ENCODE assay signal across 8 cellular contexts in genomic region chr20:46324960-46325703, GRCh38. TPM values are rescaled to one million over a fixed set of nuclear protein-coding genes. Genes with fewer than 3 reads are reported as not detected.
DNase-seq lines count a peak whose midpoint lies in the region; ATAC-seq and TF ChIP-seq lines count a peak whose summit lies in the region.

No MANE protein-coding gene starts in this region.

- no peak overlapping the region for H3K27ac ChIP-seq in HL-60 (replicated peaks)
- H3K27ac ChIP-seq in mesenchymal stem cell (ENCODE audit: low read length, poor library complexity, severe bottlenecking) = no peak overlapping the region

- no peak overlapping the region for H3K4me3 ChIP-seq in HL-60 (replicated peaks; ENCODE audit: insufficient read depth, low read length)
- H3K4me3 ChIP-seq in mesenchymal stem cell (ENCODE audit: insufficient read depth in 1 of 2, low read depth in 1 of 2, low read length in 2 of 2) = no peak overlapping the region

- no peak overlapping the region for H4K8ac ChIP-seq in mesenchymal stem cell (ENCODE audit: low read length)

- H3K18ac ChIP-seq in mesenchymal stem cell (ENCODE audit: low read depth in 1 of 2, low read length in 2 of 2) = no peak overlapping the region

- H3K4me2 ChIP-seq in mesenchymal stem cell (ENCODE audit: low read length, poor library complexity, severe bottlenecking) = no peak overlapping the region

- no peak overlapping the region for H2BK15ac ChIP-seq in mesenchymal stem cell (ENCODE audit: low read depth, poor library complexity, severe bottlenecking)

- H3K4ac ChIP-seq in mesenchymal stem cell (ENCODE audit: low read depth in 1 of 2, low read length in 2 of 2) = no peak overlapping the region

- H2AFZ ChIP-seq in mesenchymal stem cell (ENCODE audit: low read depth, low read length) = no peak overlapping the region

- no peaks in the 10 kb centered on the region for H3K9me3 ChIP-seq in mesenchymal stem cell (ENCODE audit: control insufficient read depth, low read length)

- ATAC-seq in GM21825 (IDR thresholded peaks at IDR 0.05; ENCODE audit: unreplicated experiment) (no peak), GM21786 (IDR thresholded peaks at IDR 0.05; ENCODE audit: unreplicated experiment) (no peak), HG03045 (IDR thresholded peaks at IDR 0.05; ENCODE audit: unreplicated experiment) (no peak)

- peak; percentile 29 for TF ChIP-seq CTCF in HL-60 (IDR thresholded peaks at IDR 0.05; ENCODE audit: insufficient read depth, low read length)

- DNase-seq in DMS 273 treated with DMSO at 0.1 percent for 48 hours (lab: John Stamatoyannopoulos, UW) (peak; percentile 27), HL-60 (ENCODE audit: low read depth in 1 of 2, low spot score in 1 of 2) (peak in 1 of 2 experiments; percentile 26), UCSD-AML1 (lab: John Stamatoyannopoulos, UW; ENCODE audit: unreplicated experiment) (peak; percentile 26), mesenchymal stem cell (peak; percentile 43), NCI-H2081 treated with DMSO at 0.1 percent for 48 hours (lab: John Stamatoyannopoulos, UW) (no peak)

- no peak overlapping the region for H2BK5ac ChIP-seq in mesenchymal stem cell (ENCODE audit: low read depth, low read length, poor library complexity, severe bottlenecking)

- H3K79me1 ChIP-seq in mesenchymal stem cell (replicated peaks; ENCODE audit: low read length, poor library complexity, severe bottlenecking) = no peaks in the 10 kb centered on the region

- no peaks in the 10 kb centered on the region for H3K36me3 ChIP-seq in mesenchymal stem cell (ENCODE audit: control insufficient read depth in 1 of 2, insufficient read depth in 2 of 2, low read depth in 1 of 2, low read length in 2 of 2)

- H3K23ac ChIP-seq in mesenchymal stem cell (ENCODE audit: low read length in 2 of 2) = no peak overlapping the region

- no peak overlapping the region for H2AK5ac ChIP-seq in mesenchymal stem cell (ENCODE audit: low read length, severe bottlenecking)

- H2BK12ac ChIP-seq in mesenchymal stem cell (ENCODE audit: low read length in 2 of 2) = no peak overlapping the region

- 56% methylated on average over 6 of the region's 6 CpGs for WGBS in mesenchymal stem cell

- H3K14ac ChIP-seq in mesenchymal stem cell (ENCODE audit: low read length in 2 of 2) = no peak overlapping the region

- no peak overlapping the region for H3K9ac ChIP-seq in mesenchymal stem cell (ENCODE audit: low read length)

- H4K91ac ChIP-seq in mesenchymal stem cell (ENCODE audit: low read length) = no peak overlapping the region

- H3K4me1 ChIP-seq in mesenchymal stem cell (ENCODE audit: control insufficient read depth, insufficient read depth, low read depth, low read length) = peaks cover 2% of the 10 kb centered on the region

- H3K27me3 ChIP-seq in HL-60 (ENCODE audit: insufficient read depth, poor library complexity, severe bottlenecking) = peaks cover 11% of the 10 kb centered on the region
- H3K27me3 ChIP-seq in mesenchymal stem cell (ENCODE audit: control insufficient read depth in 1 of 2, insufficient read depth in 1 of 2, low read length in 2 of 2) = peaks cover 64 to 92% of the 10 kb centered on the region in 2 experiments

- no peak overlapping the region for H2BK120ac ChIP-seq in mesenchymal stem cell (ENCODE audit: low read depth, low read length)

RNA-seq across cellular contexts. Expression of gene CDH22, which starts 16.8 kb away (rescaled TPM):
- polyA plus RNA-seq in mesenchymal stem cell (2013, experiment 1 of 2) = not detected
- polyA plus RNA-seq in mesenchymal stem cell (2013, experiment 2 of 2) = not detected
